ENCODE assay signal across 20 cellular contexts in genomic region chr15:73296621-73297353, GRCh38.
DNase-seq lines count a peak whose midpoint lies in the region; ATAC-seq and TF ChIP-seq lines count a peak whose summit lies in the region.
"Had no signal": no experiment of that assay in that cellular context is flagged by ENCODE, and none has a peak within 500 bp of the region (broad histone marks: within the 10 kb centered on the region; RNA-seq: fewer than 3 reads in every experiment).

No MANE protein-coding gene starts in this region.

- H3K4me1 Mint-ChIP-seq in GM23338 (no peaks in the 10 kb centered on the region), WTC11 (no peaks in the 10 kb centered on the region), endothelial cell (ENCODE audit: unreplicated experiment) (peaks cover 9% of the 10 kb centered on the region), nephron progenitor cell (no peaks in the 10 kb centered on the region)
- H3K4me1 Mint-ChIP-seq in activated CD8-positive, alpha-beta T cell treated with anti-CD3 and anti-CD28 coated beads, Interleukin-2, amount 10 ng/mL, durations not matched to agents 7 days and 5 days (ENCODE audit: low read depth) = no peaks in the 10 kb centered on the region

- H3K9me3 Mint-ChIP-seq in GM23338 = no peaks in the 10 kb centered on the region
- H3K9me3 Mint-ChIP-seq in WTC11 = no peaks in the 10 kb centered on the region
- H3K9me3 Mint-ChIP-seq in endothelial cell (ENCODE audit: unreplicated experiment) = no peaks in the 10 kb centered on the region
- H3K9me3 Mint-ChIP-seq in activated CD8-positive, alpha-beta T cell treated with anti-CD3 and anti-CD28 coated beads, Interleukin-2, amount 10 ng/mL, durations not matched to agents 7 days and 5 days (ENCODE audit: insufficient read depth) = no peaks in the 10 kb centered on the region
- H3K9me3 Mint-ChIP-seq in nephron progenitor cell = no peaks in the 10 kb centered on the region
- H3K9me3 Mint-ChIP-seq: CD8-positive, alpha-beta T cell had no signal

- H3K4me1 ChIP-seq in GM23338 (ENCODE audit: insufficient read depth) = no peaks in the 10 kb centered on the region
- H3K4me1 ChIP-seq in spleen = peaks cover 0 to 16% (median 0%) of the 10 kb centered on the region in 6 donors
- H3K4me1 ChIP-seq: A549, Caco-2, SJSA1 had no signal

- no peaks in the 10 kb centered on the region for H3K9me3 ChIP-seq in spleen
- H3K9me3 ChIP-seq: A549, Caco-2, SJSA1 had no signal

- WGBS in spleen, 5 donors = 75 to 89% (median 80%) methylated on average over 8 to 9 of the region's 9 CpGs

- TF ChIP-seq CTCF in GM23338 (conservative IDR thresholded peaks at IDR 0.05; ENCODE audit: low read depth in 2 of 2) = no peak
- TF ChIP-seq CTCF in WTC11 (IDR thresholded peaks at IDR 0.05) = no peak
- no peak for TF ChIP-seq CTCF in endothelial cell (IDR thresholded peaks at IDR 0.05; ENCODE audit: unreplicated experiment)
- no peak for TF ChIP-seq CTCF in spleen (IDR thresholded peaks at IDR 0.05 in 8 of 11, conservative IDR thresholded peaks at IDR 0.05 in 3 of 11)
- no peak for TF ChIP-seq CTCF in nephron progenitor cell (IDR thresholded peaks at IDR 0.05)
- no peak for TF ChIP-seq CTCF in GM20000 (IDR thresholded peaks at IDR 0.05; ENCODE audit: extremely low read depth, missing control alignments)

- POLR2A ChIA-PET in WTC11 (lab: Charles Lee) = no interaction called here
- POLR2A ChIA-PET in activated CD8-positive, alpha-beta T cell treated with anti-CD3 and anti-CD28 coated beads, Interleukin-2, amount 10 ng/mL, durations not matched to agents 7 days and 5 days (lab: Charles Lee) = no interaction called here

- CTCF ChIA-PET in WTC11 (lab: Charles Lee) = interaction anchor here (0.9 kb wide), 1 partner anchor 9 kb away, joined by 4 read pairs; no protein-coding TSS in a partner anchor
- CTCF ChIA-PET in activated CD8-positive, alpha-beta T cell treated with anti-CD3 and anti-CD28 coated beads, Interleukin-2, amount 10 ng/mL, durations not matched to agents 7 days and 5 days (lab: Charles Lee) = no interaction called here

- peak; percentile 28 for DNase-seq in GM23338 (ENCODE audit: low spot score)
- no peak for DNase-seq in WTC11 (ENCODE audit: low spot score)
- DNase-seq in endothelial cell (ENCODE audit: low spot score) = no peak
- no peak for DNase-seq in spleen
- DNase-seq in activated CD8-positive, alpha-beta T cell treated with anti-CD3 and anti-CD28 coated beads, Interleukin-2, amount 10 ng/mL, durations not matched to agents 7 days and 5 days = no peak
- no peak for DNase-seq in nephron progenitor cell
- no peak for DNase-seq in GM20000 (ENCODE audit: low spot score)
- DNase-seq: C1 segment of cervical spinal cord; Caco-2; CD8-positive, alpha-beta T cell; NCI-H1048; NCI-H1417; NCI-H1694; NCI-H2029 treated with DMSO at 0.1 percent for 48 hours; NCI-H526 treated with DMSO at 0.1 percent for 48 hours; PC-9 had no signal

- H3K4me3 ChIP-seq in GM23338 (no peak overlapping the region), spleen (no peak overlapping the region)
- H3K4me3 ChIP-seq: A549, PC-9, SJSA1 had no signal

- H3K9me2 ChIP-seq in GM23338 (ENCODE audit: insufficient read depth) = no peaks in the 10 kb centered on the region

- no peaks in the 10 kb centered on the region for H3F3A ChIP-seq in GM23338 (replicated peaks; ENCODE audit: low read depth)

- intact Hi-C loops in spleen (cut with DNase I; ENCODE audit: low total_unique reads) = no loop called here

- H3K4me3 Mint-ChIP-seq in GM23338 (no peak overlapping the region), WTC11 (no peak overlapping the region), endothelial cell (ENCODE audit: unreplicated experiment) (peak overlapping the region; percentile 14), nephron progenitor cell (no peak overlapping the region)
- no peak overlapping the region for H3K4me3 Mint-ChIP-seq in activated CD8-positive, alpha-beta T cell treated with anti-CD3 and anti-CD28 coated beads, Interleukin-2, amount 10 ng/mL, durations not matched to agents 7 days and 5 days
- H3K4me3 Mint-ChIP-seq: CD8-positive, alpha-beta T cell had no signal

- no peak overlapping the region for H3K27ac ChIP-seq in GM23338 (ENCODE audit: low read depth)
- peak overlapping the region in 6 of 8 donors; percentile 54 to 87 (median 72) for H3K27ac ChIP-seq in spleen
- H3K27ac ChIP-seq: A549, KMS-11, PC-9, SJSA1 had no signal

- H3K4me2 ChIP-seq in GM23338 = no peak overlapping the region
- H3K4me2 ChIP-seq: A549, KMS-11, PC-9 had no signal

- no peak for TF ChIP-seq POLR2A in spleen (IDR thresholded peaks at IDR 0.05)

- H3K27ac Mint-ChIP-seq in GM23338 (peak overlapping the region; percentile 57), WTC11 (peak overlapping the region; percentile 4; the same call in 1 of the 2 replicates), endothelial cell (ENCODE audit: unreplicated experiment) (no peak overlapping the region), nephron progenitor cell (no peak overlapping the region)
- no peak overlapping the region for H3K27ac Mint-ChIP-seq in activated CD8-positive, alpha-beta T cell treated with anti-CD3 and anti-CD28 coated beads, Interleukin-2, amount 10 ng/mL, durations not matched to agents 7 days and 5 days
- H3K27ac Mint-ChIP-seq: CD8-positive, alpha-beta T cell had no signal

- 0 out of 2 replicates have a peak, but pooled peaks cover 4% of the 10 kb centered on the region for H4K20me1 ChIP-seq in GM23338 (replicated peaks; ENCODE audit: insufficient read depth)

- H3K27me3 Mint-ChIP-seq in GM23338 (ENCODE audit: insufficient read depth, low read depth, poor library complexity) (peaks cover 3% of the 10 kb centered on the region), WTC11 (ENCODE audit: low read depth) (no peaks in the 10 kb centered on the region), endothelial cell (ENCODE audit: unreplicated experiment) (no peaks in the 10 kb centered on the region), nephron progenitor cell (ENCODE audit: low read depth, poor library complexity) (peaks cover 3% of the 10 kb centered on the region)
- no peaks in the 10 kb centered on the region for H3K27me3 Mint-ChIP-seq in activated CD8-positive, alpha-beta T cell treated with anti-CD3 and anti-CD28 coated beads, Interleukin-2, amount 10 ng/mL, durations not matched to agents 7 days and 5 days (ENCODE audit: low read depth)

- H3K27me3 ChIP-seq in GM23338 (ENCODE audit: insufficient read depth) (no peaks in the 10 kb centered on the region), spleen (replicated peaks in 1 of 7) (no peaks in the 10 kb centered on the region)
- H3K27me3 ChIP-seq: SJSA1 had no signal

- H2AFZ ChIP-seq in GM23338 = no peak overlapping the region
- H2AFZ ChIP-seq: PC-9 had no signal

- H3K79me2 ChIP-seq in GM23338 (replicated peaks; ENCODE audit: insufficient read depth) = no peaks in the 10 kb centered on the region

- peaks cover 22% of the 10 kb centered on the region for H3K36me3 Mint-ChIP-seq in GM23338 (ENCODE audit: low read depth)
- peaks cover 23% of the 10 kb centered on the region for H3K36me3 Mint-ChIP-seq in WTC11
- peaks cover 43% of the 10 kb centered on the region for H3K36me3 Mint-ChIP-seq in endothelial cell (ENCODE audit: low read depth, unreplicated experiment)
- no peaks in the 10 kb centered on the region for H3K36me3 Mint-ChIP-seq in activated CD8-positive, alpha-beta T cell treated with anti-CD3 and anti-CD28 coated beads, Interleukin-2, amount 10 ng/mL, durations not matched to agents 7 days and 5 days (ENCODE audit: low read depth)
- peaks cover 62% of the 10 kb centered on the region for H3K36me3 Mint-ChIP-seq in nephron progenitor cell (ENCODE audit: low read depth)

- H3K36me3 ChIP-seq in GM23338 (ENCODE audit: insufficient read depth) = peaks cover 8% of the 10 kb centered on the region
- H3K36me3 ChIP-seq in spleen = peaks cover 0 to 41% (median 0%) of the 10 kb centered on the region in 6 donors

- no peak for ATAC-seq in GM23338
- no peak for ATAC-seq in WTC11
- no peak for ATAC-seq in activated CD8-positive, alpha-beta T cell treated with anti-CD3 and anti-CD28 coated beads, Interleukin-2, amount 10 ng/mL, durations not matched to agents 7 days and 5 days
- ATAC-seq: CD8-positive, alpha-beta T cell; Right ventricle myocardium inferior had no signal

TF ChIP-seq in GM23338, 12 proteins besides CTCF, POLR2A, EP300 and RAD21 (continues in another document):
- TF ChIP-seq ETS1 (IDR thresholded peaks at IDR 0.05) (no peak), POLR2AphosphoS5 (IDR thresholded peaks at IDR 0.05; ENCODE audit: low read depth) (no peak), EZH2phosphoT487 (IDR thresholded peaks at IDR 0.05; ENCODE audit: unreplicated experiment) (no peak), ZNF114 (CRISPR knock-in tag; IDR thresholded peaks at IDR 0.05) (no peak), STAT1 (IDR thresholded peaks at IDR 0.05; ENCODE audit: unreplicated experiment) (no peak), ZNF331 (CRISPR knock-in tag; IDR thresholded peaks at IDR 0.05; ENCODE audit: low read depth) (no peak)

TF ChIP-seq in WTC11, 78 proteins besides CTCF, POLR2A, EP300 and RAD21:
- TF ChIP-seq ELF4 (CRISPR knock-in tag; IDR thresholded peaks at IDR 0.05; ENCODE audit: low read depth) = no peak
TF ChIP-seq in WTC11: peak in this region for 0.

Comparison
In these comparisons a context has a peak if more than half of its experiments do, and no peak if none do; other contexts are left out.
1. H3K27ac Mint-ChIP-seq: peak in GM23338 (single experiment) and WTC11 (single experiment); none in endothelial cell (single experiment), activated CD8-positive, alpha-beta T cell treated with anti-CD3 and anti-CD28 coated beads, Interleukin-2, amount 10 ng/mL, durations not matched to agents 7 days and 5 days (single experiment) and nephron progenitor cell (single experiment).